16 cellular contexts compared by ENCODE assay signal in the genomic region with DNA sequence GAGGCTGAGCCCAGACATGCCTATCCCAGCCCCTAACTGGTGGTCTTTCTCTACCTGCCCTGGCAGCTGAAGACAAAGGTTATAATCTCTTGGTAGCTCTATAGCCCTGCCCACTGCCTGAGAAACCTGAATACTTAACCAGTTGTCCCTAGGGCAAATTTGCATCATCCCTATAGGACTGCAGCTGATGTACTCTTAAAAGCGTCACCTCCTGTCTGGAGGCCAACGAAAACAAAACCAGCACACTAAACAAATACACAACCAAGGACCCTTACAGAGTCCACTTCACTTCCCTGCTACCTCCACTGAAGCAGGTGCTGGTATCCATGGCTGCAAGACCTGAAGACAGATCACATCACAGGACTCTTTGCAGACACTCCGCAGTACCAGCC.
A peak's percentile ranks its signal among the peaks of the same experiment; 100 is the strongest.
DNase-seq lines count a peak whose midpoint lies in the region; ATAC-seq, FAIRE-seq and TF ChIP-seq lines count a peak whose summit lies in the region.
"Had no signal": no experiment of that assay in that cellular context is flagged by ENCODE, and none has a peak within 500 bp of the region (broad histone marks: within the 10 kb centered on the region; RNA-seq: fewer than 3 reads in every experiment).

No MANE protein-coding gene starts in this region.

- H3K4me1 ChIP-seq in breast epithelium: no peaks in the 10 kb centered on the region
- H3K4me1 ChIP-seq in H1 (replicated peaks in 1 of 4; ENCODE audit: control insufficient read depth in 3 of 4, insufficient read depth in 4 of 4, low read length in 3 of 4): no peaks in the 10 kb centered on the region
- H3K4me1 ChIP-seq in spleen: no peaks in the 10 kb centered on the region
- H3K4me1 ChIP-seq: Caco-2, psoas muscle had no signal

- H3K4me3 Mint-ChIP-seq in MCF 10A (ENCODE audit: unreplicated experiment): no peak overlapping the region
- H3K4me3 Mint-ChIP-seq in stimulated activated memory B cell treated with anti-CD40 and anti-IgM and Interleukin-4, amounts not matched to agents 10 μg/mL and 1 μg/mL and 100 μg/mL, for 72 hours: no peak overlapping the region
- H3K4me3 Mint-ChIP-seq: activated T-cell treated with anti-CD3 and anti-CD28 coated beads, Interleukin-2, amount 50 U/mL, for 4 hours; dendritic cell treated with granulocyte-macrophage colony-stimulating factor and Interleukin-4, amounts not matched to agents 40 ng/mL and 50 ng/mL, for 4 days; IgD-negative memory B cell had no signal

- 92% methylated on average over 3 of the region's 3 CpGs; no CpG with 5 or more reads in 1 of the 2 experiments for WGBS in H1 (ENCODE audit: extremely low coverage in 1 of 2, insufficient coverage in 1 of 2, insufficient read length in 1 of 2, insufficient replicate concordance in 2 of 2, low coverage in 1 of 2, low lambda C conversion rate in 2 of 2, missing lambda C conversion rate in 1 of 2), 2 experiments
- 78 to 95% (median 91%) methylated on average over 3 of the region's 3 CpGs for WGBS in spleen, 5 donors

- no peaks in the 10 kb centered on the region for H3K9me3 Mint-ChIP-seq in MCF 10A (ENCODE audit: unreplicated experiment)
- H3K9me3 Mint-ChIP-seq in stimulated activated memory B cell treated with anti-CD40 and anti-IgM and Interleukin-4, amounts not matched to agents 10 μg/mL and 1 μg/mL and 100 μg/mL, for 72 hours: peaks cover 3% of the 10 kb centered on the region
- H3K9me3 Mint-ChIP-seq: activated T-cell treated with anti-CD3 and anti-CD28 coated beads, Interleukin-2, amount 50 U/mL, for 4 hours; dendritic cell treated with granulocyte-macrophage colony-stimulating factor and Interleukin-4, amounts not matched to agents 40 ng/mL and 50 ng/mL, for 4 days had no signal

- no peak overlapping the region; the same call in 1 of the 2 replicates for H3K18ac ChIP-seq in H1 (ENCODE audit: extremely low read depth, low read length)

- H3K79me1 ChIP-seq in H1 (ENCODE audit: low read depth, low read length): no peaks in the 10 kb centered on the region

- H4K91ac ChIP-seq in H1 (replicated peaks; ENCODE audit: insufficient read length, low read length): no peak overlapping the region

- H3K9me3 ChIP-seq in breast epithelium (peaks cover 0 to 7% of the 10 kb centered on the region in 2 donors), H1 (ENCODE audit: insufficient read depth in 2 of 2, low read depth in 1 of 2, low read length in 1 of 2) (no peaks in the 10 kb centered on the region), spleen (peaks cover 0 to 10% (median 0%) of the 10 kb centered on the region in 8 donors)
- H3K9me3 ChIP-seq: Caco-2, psoas muscle had no signal

- peaks cover 6% of the 10 kb centered on the region for H3K4me1 Mint-ChIP-seq in MCF 10A (ENCODE audit: insufficient read depth, unreplicated experiment)
- no peaks in the 10 kb centered on the region for H3K4me1 Mint-ChIP-seq in stimulated activated memory B cell treated with anti-CD40 and anti-IgM and Interleukin-4, amounts not matched to agents 10 μg/mL and 1 μg/mL and 100 μg/mL, for 72 hours
- H3K4me1 Mint-ChIP-seq: IgD-negative memory B cell had no signal

- TF ChIP-seq POLR2A in breast epithelium (IDR thresholded peaks at IDR 0.05) (no peak), H1 (IDR thresholded peaks at IDR 0.05; ENCODE audit: control extremely low read depth in 1 of 2, low read depth in 2 of 2, low read length in 2 of 2) (no peak), spleen (IDR thresholded peaks at IDR 0.05) (no peak)

- CTCF ChIA-PET in MCF 10A (lab: Yijun Ruan, JAX) (interaction anchor here (1.0 kb wide), 1 partner anchor 13 kb away, joined by 3 read pairs; no protein-coding TSS in a partner anchor), H1 (lab: Charles Lee; ENCODE audit: partially characterized antibody) (interaction anchor here (1.9 kb wide), 1 partner anchor 164 kb away, joined by 5 read pairs; no protein-coding TSS in a partner anchor)

- no peaks in the 10 kb centered on the region for H3K27me3 Mint-ChIP-seq in MCF 10A (ENCODE audit: insufficient read depth, unreplicated experiment)
- H3K27me3 Mint-ChIP-seq in stimulated activated memory B cell treated with anti-CD40 and anti-IgM and Interleukin-4, amounts not matched to agents 10 μg/mL and 1 μg/mL and 100 μg/mL, for 72 hours: peaks cover 32% of the 10 kb centered on the region
- H3K27me3 Mint-ChIP-seq: dendritic cell treated with granulocyte-macrophage colony-stimulating factor and Interleukin-4, amounts not matched to agents 40 ng/mL and 50 ng/mL, for 4 days had no signal

- H3K36me3 ChIP-seq in breast epithelium (no peaks in the 10 kb centered on the region), H1 (ENCODE audit: control insufficient read depth in 2 of 4, insufficient read depth in 4 of 4, low read length in 3 of 4) (no peaks in the 10 kb centered on the region; a peak in 1 of 8 replicates), spleen (no peaks in the 10 kb centered on the region)

- TF ChIP-seq CTCF in MCF 10A (IDR thresholded peaks at IDR 0.05; ENCODE audit: unreplicated experiment) (no peak), breast epithelium (IDR thresholded peaks at IDR 0.05) (no peak), H1 (IDR thresholded peaks at IDR 0.05; ENCODE audit: control extremely low read depth in 1 of 3, insufficient read depth in 1 of 3, low read depth in 1 of 3, low read length in 3 of 3) (no peak), spleen (IDR thresholded peaks at IDR 0.05 in 8 of 11, conservative IDR thresholded peaks at IDR 0.05 in 3 of 11) (no peak)

- no peak overlapping the region for H3K4ac ChIP-seq in H1 (replicated peaks; ENCODE audit: insufficient read length, low read depth, low read length)

- no peaks in the 10 kb centered on the region for H3K27me3 ChIP-seq in breast epithelium
- H3K27me3 ChIP-seq in H1 (replicated peaks in 1 of 4; ENCODE audit: control insufficient read depth in 3 of 4, extremely low read depth in 1 of 4, insufficient read depth in 3 of 4, low read length in 3 of 4): no peaks in the 10 kb centered on the region
- H3K27me3 ChIP-seq in spleen (replicated peaks in 1 of 7): peaks cover 0 to 10% (median 0%) of the 10 kb centered on the region in 7 donors

- no peak overlapping the region for H3K23ac ChIP-seq in H1 (ENCODE audit: insufficient read length)

- H3K27ac Mint-ChIP-seq in MCF 10A (ENCODE audit: low read depth, unreplicated experiment): no peak overlapping the region
- H3K27ac Mint-ChIP-seq in stimulated activated memory B cell treated with anti-CD40 and anti-IgM and Interleukin-4, amounts not matched to agents 10 μg/mL and 1 μg/mL and 100 μg/mL, for 72 hours: no peak overlapping the region
- H3K27ac Mint-ChIP-seq: dendritic cell treated with granulocyte-macrophage colony-stimulating factor and Interleukin-4, amounts not matched to agents 40 ng/mL and 50 ng/mL, for 4 days; IgD-negative memory B cell had no signal

- H4K5ac ChIP-seq in H1 (ENCODE audit: insufficient read length, low read depth, low read length): no peak overlapping the region

- DNase-seq in MCF 10A (ENCODE audit: unreplicated experiment): peak; percentile 88
- no peak for DNase-seq in breast epithelium (ENCODE audit: low spot score in 2 of 2)
- DNase-seq in NCI-H69 (lab: John Stamatoyannopoulos, UW): peak; percentile 48
- no peak for DNase-seq in H1 (ENCODE audit: low read depth in 1 of 2, low spot score in 2 of 2)
- no peak for DNase-seq in head of caudate nucleus
- no peak for DNase-seq in spleen
- DNase-seq: activated T-cell treated with anti-CD3 and anti-CD28 coated beads, Interleukin-2, amount 50 U/mL, for 4 hours; Caco-2; NCI-H1436; OCI-M1; psoas muscle; stimulated activated CD4-positive, alpha-beta T cell treated with anti-CD3 and anti-CD28 coated beads, Interleukin-2, amount 100 ng/mL, for 24 hours had no signal

- peaks cover 0 to 1% of the 10 kb centered on the region in 2 experiments for H4K20me1 ChIP-seq in H1 (replicated peaks in 1 of 2; ENCODE audit: control insufficient read depth in 1 of 2, insufficient read depth in 2 of 2, low read length in 2 of 2)

- no peak overlapping the region for H2AK5ac ChIP-seq in H1 (ENCODE audit: low read depth, low read length)

- peak overlapping the region; percentile 49 for H2AFZ ChIP-seq in H1 (ENCODE audit: low read length)

- no peaks in the 10 kb centered on the region for H3K23me2 ChIP-seq in H1 (ENCODE audit: low read depth, low read length)

- peak; percentile 31 for ATAC-seq in stimulated activated memory B cell treated with anti-CD40 and anti-IgM and Interleukin-4, amounts not matched to agents 10 μg/mL and 1 μg/mL and 100 μg/mL, for 72 hours
- ATAC-seq in GM21515 (IDR thresholded peaks at IDR 0.05; ENCODE audit: unreplicated experiment): no peak
- ATAC-seq: activated T-cell treated with anti-CD3 and anti-CD28 coated beads, Interleukin-2, amount 50 U/mL, for 4 hours; psoas muscle had no signal

- no peak for TF ChIP-seq EP300 in H1 (IDR thresholded peaks at IDR 0.05; ENCODE audit: borderline replicate concordance in 1 of 2, low read depth in 2 of 2, low read length in 2 of 2)

- no peak overlapping the region for H3K9ac ChIP-seq in H1 (replicated peaks in 1 of 4; ENCODE audit: extremely low read depth in 1 of 4, low read depth in 3 of 4, low read length in 3 of 4)

- intact Hi-C loops in MCF 10A (cut with micrococcal nuclease): no loop called here
- intact Hi-C loops in breast epithelium (cut with DNase I; ENCODE audit: low total_unique reads): no loop called here
- intact Hi-C loops in head of caudate nucleus (cut with DNase I): no loop called here
- intact Hi-C loops in spleen (cut with DNase I; ENCODE audit: low total_unique reads): no loop called here

- no peak overlapping the region for H3K4me3 ChIP-seq in breast epithelium
- no peak overlapping the region for H3K4me3 ChIP-seq in H1 (ENCODE audit: extremely low read depth in 1 of 4, insufficient read depth in 2 of 4, low read depth in 3 of 4, low read length in 4 of 4)
- H3K4me3 ChIP-seq in spleen: no peak overlapping the region
- H3K4me3 ChIP-seq: psoas muscle had no signal

- no peak overlapping the region for H2BK15ac ChIP-seq in H1 (ENCODE audit: low read length)

- H2BK120ac ChIP-seq in H1 (replicated peaks; ENCODE audit: low read depth, low read length): no peak overlapping the region

- no peak overlapping the region for H3K56ac ChIP-seq in H1 (replicated peaks; ENCODE audit: insufficient read length, low read depth, low read length)

- H3K79me2 ChIP-seq in H1 (ENCODE audit: control insufficient read depth in 1 of 2, insufficient read depth in 2 of 2, low read length in 2 of 2): no peaks in the 10 kb centered on the region

- H3K36me3 Mint-ChIP-seq in MCF 10A (ENCODE audit: insufficient read depth, unreplicated experiment): no peaks in the 10 kb centered on the region
- no peaks in the 10 kb centered on the region for H3K36me3 Mint-ChIP-seq in stimulated activated memory B cell treated with anti-CD40 and anti-IgM and Interleukin-4, amounts not matched to agents 10 μg/mL and 1 μg/mL and 100 μg/mL, for 72 hours
- H3K36me3 Mint-ChIP-seq: IgD-negative memory B cell had no signal

- BruUV-seq in MCF 10A (replicated peaks; lab: Mats Ljungman, UMichigan): no TSS peak

- no peak overlapping the region for H2BK5ac ChIP-seq in H1 (ENCODE audit: low read depth, low read length)

- H2BK20ac ChIP-seq in H1 (ENCODE audit: low read length): no peak overlapping the region

- peak overlapping the region; percentile 87; the same call in 1 of the 2 replicates for H2BK12ac ChIP-seq in H1 (ENCODE audit: low read depth, low read length)

- H3K4me2 ChIP-seq in H1 (ENCODE audit: insufficient read depth in 1 of 2, low read depth in 2 of 2, low read length in 2 of 2): no peak overlapping the region

- no peak for TF ChIP-seq RAD21 in H1 (IDR thresholded peaks at IDR 0.05 in 1 of 2, conservative IDR thresholded peaks at IDR 0.05 in 1 of 2; ENCODE audit: low read depth in 2 of 2, low read length in 2 of 2)

- POLR2A ChIA-PET in MCF 10A (lab: Yijun Ruan, JAX) (interaction anchor here (0.7 to 1.3 kb wide), 2 partner anchors 117 to 510 kb away, joined by 3 to 4 read pairs; no protein-coding TSS in a partner anchor), H1 (lab: Charles Lee; ENCODE audit: partially characterized antibody) (no interaction called here)

- no peak overlapping the region for H3K14ac ChIP-seq in H1 (ENCODE audit: insufficient read length)

- H4K8ac ChIP-seq in H1 (ENCODE audit: extremely low read depth, insufficient read depth, low read length): no peak overlapping the region

- H3K27ac ChIP-seq in breast epithelium (no peak overlapping the region), H1 (ENCODE audit: low read depth, low read length) (no peak overlapping the region), spleen (no peak overlapping the region)
- H3K27ac ChIP-seq: psoas muscle had no signal

- no peak for FAIRE-seq in H1 (lab: Jason Lieb, UNC)

Comparison
In these comparisons a context has a peak if more than half of its experiments do, and no peak if none do; other contexts are left out.
1. DNase-seq: peak in MCF 10A (single experiment) and NCI-H69 (single experiment); none in breast epithelium (0 of 2), H1 (0 of 2), head of caudate nucleus (0 of 42) and spleen (single experiment).